19 cellular contexts compared by ENCODE assay signal in genomic region chr6:10101551-10102252, GRCh38.
"Had no signal": no experiment of that assay in that cellular context is flagged by ENCODE, and none has a peak within 500 bp of the region (broad histone marks: within the 10 kb centered on the region; RNA-seq: fewer than 3 reads in every experiment).

No MANE protein-coding gene starts in this region.

- H3K4me3 ChIP-seq: ascending aorta, gastrocnemius medialis, heart right ventricle, lower lobe of right lung, neural progenitor cell, psoas muscle, right lobe of liver, smooth muscle cell, suprapubic skin had no signal

- ATAC-seq: activated CD4-positive, CD25-positive, alpha-beta regulatory T cell treated with anti-CD3 and anti-CD28 coated beads, Interleukin-2, amount 50 U/mL, for 24 hours; effector memory CD8-positive, alpha-beta T cell; gastrocnemius medialis; heart right ventricle; left cardiac atrium; lower lobe of right lung; psoas muscle; right lobe of liver had no signal

- H3K27me3 ChIP-seq: ascending aorta, gastrocnemius medialis, neural progenitor cell, right lobe of liver, suprapubic skin had no signal

- DNase-seq: activated naive CD4-positive, alpha-beta T cell; dermis blood vessel endothelial cell; effector memory CD8-positive, alpha-beta T cell; gastrocnemius medialis; heart right ventricle; left cardiac atrium; lower lobe of right lung; midbrain; naive B cell; psoas muscle; right lobe of liver; stimulated activated CD4-positive, alpha-beta T cell treated with anti-CD3 and anti-CD28 coated beads, Interleukin-4, amount 100 ng/mL, for 4 hours; stimulated activated CD8-positive, alpha-beta memory T cell treated with anti-CD3 and anti-CD28 coated beads, Interleukin-4, amount 100 ng/mL, for 48 hours; trophoblast cell had no signal

- H3K36me3 ChIP-seq: ascending aorta, gastrocnemius medialis, heart right ventricle, lower lobe of right lung, neural progenitor cell, right lobe of liver, suprapubic skin had no signal
